8 cellular contexts compared by ENCODE assay signal in genomic region chr1:145538118-145538882, GRCh38.
DNase-seq lines count a peak whose midpoint lies in the region; TF ChIP-seq lines count a peak whose summit lies in the region.
"Not testable (repeated sequence)": the region's sequence is repeated elsewhere in the genome, so short reads cannot be mapped to it uniquely, and the experiment has no call there.

No MANE protein-coding gene starts in this region.

- not testable (repeated sequence) for H3K36me3 ChIP-seq in SK-N-MC (ENCODE audit: insufficient read depth, low read length); left ventricle myocardium inferior; mesenchymal stem cell (ENCODE audit: control insufficient read depth in 1 of 2, insufficient read depth in 2 of 2, low read depth in 1 of 2, low read length in 2 of 2)

- not testable (repeated sequence) for H2BK12ac ChIP-seq in mesenchymal stem cell (ENCODE audit: low read length in 2 of 2)

- intact Hi-C loops in left ventricle myocardium inferior (cut with micrococcal nuclease), result not testable (repeated sequence)

- not testable (repeated sequence) for H3K36me3 Mint-ChIP-seq in HFFc6 (ENCODE audit: low read depth)

- not testable (repeated sequence) for H3K9ac ChIP-seq in SK-N-MC (ENCODE audit: insufficient read length)
- peak overlapping the region; percentile 33 for H3K9ac ChIP-seq in mesenchymal stem cell (ENCODE audit: low read length)

- not testable (repeated sequence) for H4K91ac ChIP-seq in mesenchymal stem cell (ENCODE audit: low read length)

- not testable (repeated sequence) for H3K4ac ChIP-seq in mesenchymal stem cell (ENCODE audit: low read depth in 1 of 2, low read length in 2 of 2)

- H2BK5ac ChIP-seq in mesenchymal stem cell (ENCODE audit: low read depth, low read length, poor library complexity, severe bottlenecking), result not testable (repeated sequence)

- H3K79me1 ChIP-seq in mesenchymal stem cell (replicated peaks; ENCODE audit: low read length, poor library complexity, severe bottlenecking), result not testable (repeated sequence)

- not testable (repeated sequence) for H3K4me1 ChIP-seq in left ventricle myocardium inferior; mesenchymal stem cell (ENCODE audit: control insufficient read depth, insufficient read depth, low read depth, low read length)

- peaks cover 70% of the 10 kb centered on the region for H3K4me1 Mint-ChIP-seq in HFFc6 (ENCODE audit: low read depth)

- H3K27ac Mint-ChIP-seq in HFFc6, result peak overlapping the region; percentile 29

- not testable (repeated sequence) for H3K4me3 ChIP-seq in SK-N-MC; cardiac fibroblast (replicated peaks in 1 of 2; ENCODE audit: low read depth in 2 of 2, low read length in 2 of 2); fibroblast of villous mesenchyme (ENCODE audit: low read depth, low read length); left ventricle myocardium inferior; mesenchymal stem cell (ENCODE audit: insufficient read depth in 1 of 2, low read depth in 1 of 2, low read length in 2 of 2)

- H3K27ac ChIP-seq in SK-N-MC; mesenchymal stem cell (ENCODE audit: low read length, poor library complexity, severe bottlenecking): not testable (repeated sequence)
- peak overlapping the region; percentile 65 for H3K27ac ChIP-seq in left ventricle myocardium inferior (replicated peaks)

- not testable (repeated sequence) for H3K9me3 ChIP-seq in SK-N-MC (ENCODE audit: low read depth, low read length); left ventricle myocardium inferior (replicated peaks); mesenchymal stem cell (ENCODE audit: control insufficient read depth, low read length)

- not testable (repeated sequence) for H2AFZ ChIP-seq in mesenchymal stem cell (ENCODE audit: low read depth, low read length)

- H3K27me3 Mint-ChIP-seq in HFFc6 (ENCODE audit: insufficient read depth), result not testable (repeated sequence)

- H3K4me2 ChIP-seq in mesenchymal stem cell (ENCODE audit: low read length, poor library complexity, severe bottlenecking), result not testable (repeated sequence)

- DNase-seq in EH (ENCODE audit: low read depth), result peak; percentile 18
- DNase-seq in HFFc6, result peak; percentile 13
- DNase-seq in SK-N-MC (ENCODE audit: low read depth, low spot score), result peak; percentile 2
- peak; percentile 9 to 83 for DNase-seq in cardiac fibroblast (ENCODE audit: low read depth in 2 of 2)
- peak; percentile 97 for DNase-seq in fibroblast of villous mesenchyme (ENCODE audit: low read depth)
- peak; percentile 16 for DNase-seq in left ventricle myocardium inferior
- not testable (repeated sequence) for DNase-seq in mesenchymal stem cell
- DNase-seq in stromal cell of bone marrow (ENCODE audit: low read depth), result peak; percentile 33

- H3K23ac ChIP-seq in mesenchymal stem cell (ENCODE audit: low read length in 2 of 2), result not testable (repeated sequence)

- not testable (repeated sequence) for H4K8ac ChIP-seq in mesenchymal stem cell (ENCODE audit: low read length)

- not testable (repeated sequence) for H3K9me3 Mint-ChIP-seq in HFFc6

- H3K18ac ChIP-seq in mesenchymal stem cell (ENCODE audit: low read depth in 1 of 2, low read length in 2 of 2), result not testable (repeated sequence)

- H2BK120ac ChIP-seq in mesenchymal stem cell (ENCODE audit: low read depth, low read length), result not testable (repeated sequence)

- not testable (repeated sequence) for H2AK5ac ChIP-seq in mesenchymal stem cell (ENCODE audit: low read length, severe bottlenecking)

- H2BK15ac ChIP-seq in mesenchymal stem cell (ENCODE audit: low read depth, poor library complexity, severe bottlenecking), result not testable (repeated sequence)

- TF ChIP-seq CTCF in HFFc6 (IDR thresholded peaks at IDR 0.05); cardiac fibroblast (IDR thresholded peaks at IDR 0.05; ENCODE audit: low read depth, low read length); fibroblast of villous mesenchyme (IDR thresholded peaks at IDR 0.05; ENCODE audit: insufficient read depth, low read depth, low read length); left ventricle myocardium inferior (IDR thresholded peaks at IDR 0.05; ENCODE audit: borderline replicate concordance): not testable (repeated sequence)

- peak overlapping the region; percentile 50 for H3K4me3 Mint-ChIP-seq in HFFc6

- H3K27me3 ChIP-seq in left ventricle myocardium inferior (ENCODE audit: low read depth), result peaks cover 19% of the 10 kb centered on the region
- H3K27me3 ChIP-seq in mesenchymal stem cell (ENCODE audit: control insufficient read depth in 1 of 2, insufficient read depth in 1 of 2, low read length in 2 of 2), result not testable (repeated sequence)

- WGBS in mesenchymal stem cell, result 71% methylated on average over 3 of the region's 3 CpGs

- not testable (repeated sequence) for H3K14ac ChIP-seq in mesenchymal stem cell (ENCODE audit: low read length in 2 of 2)
